ENCODE assay signal across 8 cellular contexts in the genomic region with DNA sequence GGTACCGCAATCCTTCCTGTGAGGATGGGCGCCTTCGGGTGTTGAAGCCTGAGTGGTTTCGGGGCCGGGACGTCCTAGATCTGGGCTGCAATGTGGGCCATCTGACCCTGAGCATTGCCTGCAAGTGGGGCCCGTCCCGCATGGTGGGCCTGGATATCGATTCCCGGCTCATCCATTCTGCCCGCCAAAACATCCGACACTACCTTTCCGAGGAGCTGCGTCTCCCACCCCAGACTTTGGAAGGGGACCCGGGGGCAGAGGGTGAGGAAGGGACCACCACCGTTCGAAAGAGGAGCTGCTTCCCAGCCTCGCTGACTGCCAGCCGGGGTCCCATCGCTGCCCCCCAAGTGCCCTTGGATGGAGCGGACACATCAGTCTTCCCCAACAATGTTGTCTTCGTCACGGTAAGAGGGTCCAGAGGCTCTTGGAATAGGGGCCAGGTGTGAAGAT. TPM values are rescaled to one million over a fixed set of nuclear protein-coding genes. Genes with fewer than 3 reads are reported as not detected.
DNase-seq lines count a peak whose midpoint lies in the region; ATAC-seq and TF ChIP-seq lines count a peak whose summit lies in the region.

No MANE protein-coding gene starts in this region.

- no peaks in the 10 kb centered on the region for H3K9me2 ChIP-seq in DOHH2 (replicated peaks; ENCODE audit: control insufficient read depth, low read length)

- H3K27me3 ChIP-seq in DOHH2 (ENCODE audit: control insufficient read depth, low read length) (no peaks in the 10 kb centered on the region), esophagus muscularis mucosa (peaks cover 0 to 6% (median 0%) of the 10 kb centered on the region in 4 donors)

- peak overlapping the region; percentile 83 for H3K4me2 ChIP-seq in DOHH2 (ENCODE audit: low read length)

- no peak for TF ChIP-seq CTCF in DOHH2 (IDR thresholded peaks at IDR 0.05; ENCODE audit: low read depth, low read length, poor library complexity, severe bottlenecking)
- TF ChIP-seq CTCF in RWPE1 (conservative IDR thresholded peaks at IDR 0.05; ENCODE audit: low read depth): no peak
- no peak for TF ChIP-seq CTCF in esophagus muscularis mucosa (IDR thresholded peaks at IDR 0.05)

- H3K4me1 ChIP-seq in DOHH2 (ENCODE audit: control insufficient read depth, low read length) (peaks cover 55% of the 10 kb centered on the region), esophagus muscularis mucosa (peaks cover 34 to 67% (median 62%) of the 10 kb centered on the region in 4 donors)

- H3K27ac ChIP-seq in DOHH2 (ENCODE audit: low read depth, low read length) (peak overlapping the region; percentile 89), RWPE1 (peak overlapping the region; percentile 95), esophagus muscularis mucosa (replicated peaks in 1 of 4) (peak overlapping the region; percentile 97 to 100 (median 98))

- DNase-seq in RWPE1 (ENCODE audit: low spot score) (no peak), esophagus muscularis mucosa (ENCODE audit: extremely low spot score) (no peak), posterior vena cava (ENCODE audit: low spot score) (peak; percentile 81), NCI-H187 treated with DMSO at 0.1 percent for 48 hours (lab: John Stamatoyannopoulos, UW) (no peak), H4 (ENCODE audit: low spot score) (no peak)

- H3K79me2 ChIP-seq in DOHH2 (ENCODE audit: control insufficient read depth, low read length): peaks cover 67% of the 10 kb centered on the region

- peaks cover 5% of the 10 kb centered on the region for H3K9me3 ChIP-seq in DOHH2 (ENCODE audit: control insufficient read depth, insufficient read depth, low read length)
- no peaks in the 10 kb centered on the region for H3K9me3 ChIP-seq in esophagus muscularis mucosa

- no peak for TF ChIP-seq POLR2A in esophagus muscularis mucosa (IDR thresholded peaks at IDR 0.05; ENCODE audit: low read depth)

- intact Hi-C loops in esophagus muscularis mucosa (cut with DNase I) (no loop called here), posterior vena cava (cut with DNase I) (no loop called here)

- POLR2A ChIA-PET in RWPE1 (lab: Yijun Ruan, JAX; ENCODE audit: low non-redundant PET): no interaction called here

- H3K4me3 ChIP-seq in DOHH2 (ENCODE audit: low read length) (peak overlapping the region; percentile 77), esophagus muscularis mucosa (peak overlapping the region in 3 of 4 donors; percentile 76 to 85 (median 81))

- no peak for ATAC-seq in HG03196 (IDR thresholded peaks at IDR 0.05; ENCODE audit: unreplicated experiment)
- ATAC-seq in HG02870 (IDR thresholded peaks at IDR 0.05; ENCODE audit: unreplicated experiment): no peak

- peaks cover 64% of the 10 kb centered on the region for H3K36me3 ChIP-seq in DOHH2 (ENCODE audit: control insufficient read depth, low read length)
- H3K36me3 ChIP-seq in esophagus muscularis mucosa: peaks cover 8 to 41% (median 36%) of the 10 kb centered on the region in 4 donors

- no peak for TF ChIP-seq EP300 in esophagus muscularis mucosa (IDR thresholded peaks at IDR 0.05)

- CTCF ChIA-PET in RWPE1 (lab: Yijun Ruan, JAX): no interaction called here

- H3F3A ChIP-seq in DOHH2 (ENCODE audit: control insufficient read depth, insufficient read depth): peaks cover 46% of the 10 kb centered on the region

- H4K20me1 ChIP-seq in DOHH2 (ENCODE audit: control insufficient read depth, insufficient read depth, low read depth, low read length): peaks cover 11% of the 10 kb centered on the region; the same call in 1 of the 2 replicates

- WGBS in esophagus muscularis mucosa: 96% methylated on average over 15 of the region's 23 CpGs

RNA-seq across cellular contexts. Expression of a gene that starts 1.7 kb away (rescaled TPM):
- 10 to 100 TPM; 21.2 to 44.9 (median 40.6) TPM for total RNA-seq in esophagus muscularis mucosa
- total RNA-seq in posterior vena cava: 10 to 100 TPM; 19.8 to 21.8 TPM
- total RNA-seq in H4 (2014; rRNA removed; shearing (Covaris generic)): 25.8 and 28.5 TPM in 2 replicates

RNA-seq across cellular contexts. Expression of a gene that starts 2.8 kb away (rescaled TPM):
- total RNA-seq in esophagus muscularis mucosa: 1 to 10 TPM; 2.9 to 7.6 (median 5.8) TPM
- total RNA-seq in posterior vena cava: 1 to 10 TPM; 2.9 to 3.5 TPM
- 1.9 and 2.2 TPM in 2 replicates for total RNA-seq in H4 (2014; rRNA removed; shearing (Covaris generic))

RNA-seq across cellular contexts. Expression of a gene that starts 5.0 kb away (rescaled TPM):
- 10 to 100 TPM; 24.5 to 35.1 (median 27.0) TPM for total RNA-seq in esophagus muscularis mucosa
- total RNA-seq in posterior vena cava: 10 to 100 TPM; 16.7 to 23.9 TPM
- total RNA-seq in H4 (2014; rRNA removed; shearing (Covaris generic)): 22.6 and 31.5 TPM in 2 replicates

RNA-seq across cellular contexts. Expression of a gene that starts 32.7 kb away (rescaled TPM):
- under 1 TPM in 1 of 4 donors, not detected in 3; 0.78 TPM for total RNA-seq in esophagus muscularis mucosa
- under 1 TPM in 1 of 2 donors, not detected in 1; 0.62 TPM for total RNA-seq in posterior vena cava
- total RNA-seq in H4 (2014; rRNA removed; shearing (Covaris generic)): 0.84 and 1.0 TPM in 2 replicates

RNA-seq across cellular contexts. Expression of a gene that starts 47.7 kb away (rescaled TPM):
- 10 to 100 TPM; 26.2 to 51.4 (median 33.1) TPM for total RNA-seq in esophagus muscularis mucosa
- total RNA-seq in posterior vena cava: 10 to 100 TPM; 25.3 to 29.1 TPM
- total RNA-seq in H4 (2014; rRNA removed; shearing (Covaris generic)): 19.4 and 28.2 TPM in 2 replicates
